ENCODE assay signal across 1 cellular context in genomic region chr6:168432196-168432595, GRCh38.
TF ChIP-seq lines count a peak whose summit lies in the region.

No MANE protein-coding gene starts in this region.

TF ChIP-seq in H1, 55 proteins besides CTCF, POLR2A, EP300 and RAD21:
- no peak for TF ChIP-seq E2F6 (IDR thresholded peaks at IDR 0.05)
